22 cellular contexts compared by ENCODE assay signal in the genomic region with DNA sequence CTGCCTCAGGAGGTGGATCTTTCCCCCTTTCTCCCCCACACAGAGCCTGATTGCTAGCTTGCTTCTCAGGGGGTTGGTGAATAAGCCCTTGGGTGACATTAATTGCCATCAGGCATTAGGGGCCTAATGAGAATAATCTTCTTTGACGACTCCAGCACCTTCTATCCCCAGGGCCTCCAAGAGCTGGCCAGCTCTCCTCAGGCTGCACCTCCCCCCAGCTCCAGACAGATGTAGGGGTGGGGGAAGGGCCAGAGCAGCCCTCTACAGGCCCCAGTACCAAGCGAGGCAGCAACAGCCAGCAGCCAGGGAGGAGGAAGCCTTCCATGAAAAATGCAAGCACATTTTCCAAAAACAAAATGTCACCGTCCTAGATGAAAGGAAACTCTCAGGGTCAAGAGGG. TPM values are rescaled to one million over a fixed set of nuclear protein-coding genes. Genes with fewer than 3 reads are reported as not detected.
DNase-seq lines count a peak whose midpoint lies in the region; ATAC-seq and TF ChIP-seq lines count a peak whose summit lies in the region.
"Had no signal": no experiment of that assay in that cellular context is flagged by ENCODE, and none has a peak within 500 bp of the region (broad histone marks: within the 10 kb centered on the region; RNA-seq: fewer than 3 reads in every experiment).

No MANE protein-coding gene starts in this region.

- TF ChIP-seq CTCF in CD8-positive, alpha-beta T cell (IDR thresholded peaks at IDR 0.05) = no peak

- no peaks in the 10 kb centered on the region for H3K9me3 ChIP-seq in CD8-positive, alpha-beta T cell (ENCODE audit: low read length)
- no peaks in the 10 kb centered on the region; the same call in 1 of the 2 replicates for H3K9me3 ChIP-seq in HUES64 (ENCODE audit: insufficient read depth, low read depth, low read length)

- DNase-seq in CD8-positive, alpha-beta T cell = no peak
- DNase-seq in ecto neural progenitor cell (ENCODE audit: low spot score) (peak; percentile 70), activated gamma-delta T cell (lab: John Stamatoyannopoulos, UW) (no peak)
- no peak for DNase-seq in naive thymus-derived CD8-positive, alpha-beta T cell
- DNase-seq: activated B cell treated with CpG ODN at 0.5 μM for 24 hours; activated CD8-positive, alpha-beta T cell treated with anti-CD3 and anti-CD28 coated beads for 36 hours; activated naive CD4-positive, alpha-beta T cell treated with anti-CD3 and anti-CD28 coated beads, Interleukin-2, amount 50 U/mL, for 16 hours; activated T-cell treated with anti-CD3 and anti-CD28 coated beads, Interleukin-2, amount 50 U/mL, for 24 hours; hippocampal formation; Karpas-422; left cardiac atrium; NCI-H2029 treated with DMSO at 0.1 percent for 48 hours; SHP77; stimulated activated naive B cell treated with anti-CD40 and anti-IgM and Interleukin-4, amounts not matched to agents 10 μg/mL and 1 μg/mL and 100 μg/mL, for 72 hours had no signal

- intact Hi-C loops in CD8-positive, alpha-beta T cell (cut with DNase I, micrococcal nuclease) = no loop called here

- peak overlapping the region; percentile 73 for H3K4me3 Mint-ChIP-seq in CD8-positive, alpha-beta T cell
- peak overlapping the region; percentile 15 to 93 (median 57) for H3K4me3 Mint-ChIP-seq in naive thymus-derived CD8-positive, alpha-beta T cell
- H3K4me3 Mint-ChIP-seq: activated B cell treated with CpG ODN at 0.5 μM for 24 hours; activated T-cell treated with anti-CD3 and anti-CD28 coated beads, Interleukin-2, amount 50 U/mL, for 24 hours; T-helper 1 cell treated with Interleukin-12 subunit alpha and Interleukin-12 subunit beta and Interleukin-4 antibody, amounts not matched to agents 30 μg/mL and 1 μg/mL, for 36 hours had no signal

- peaks cover 2% of the 10 kb centered on the region for H3K9me3 Mint-ChIP-seq in CD8-positive, alpha-beta T cell
- no peaks in the 10 kb centered on the region for H3K9me3 Mint-ChIP-seq in naive thymus-derived CD8-positive, alpha-beta T cell
- H3K9me3 Mint-ChIP-seq: activated CD8-positive, alpha-beta T cell treated with anti-CD3 and anti-CD28 coated beads for 36 hours; activated T-cell treated with anti-CD3 and anti-CD28 coated beads, Interleukin-2, amount 50 U/mL, for 24 hours; stimulated activated naive B cell treated with anti-CD40 and anti-IgM and Interleukin-4, amounts not matched to agents 10 μg/mL and 1 μg/mL and 100 μg/mL, for 72 hours; T-helper 1 cell treated with Interleukin-12 subunit alpha and Interleukin-12 subunit beta and Interleukin-4 antibody, amounts not matched to agents 30 μg/mL and 1 μg/mL, for 36 hours had no signal

- no peak overlapping the region for H3K27ac Mint-ChIP-seq in CD8-positive, alpha-beta T cell
- H3K27ac Mint-ChIP-seq in naive thymus-derived CD8-positive, alpha-beta T cell = no peak overlapping the region
- H3K27ac Mint-ChIP-seq: activated B cell treated with CpG ODN at 0.5 μM for 24 hours; activated CD8-positive, alpha-beta T cell treated with anti-CD3 and anti-CD28 coated beads for 36 hours; activated T-cell treated with anti-CD3 and anti-CD28 coated beads, Interleukin-2, amount 50 U/mL, for 24 hours; stimulated activated naive B cell treated with anti-CD40 and anti-IgM and Interleukin-4, amounts not matched to agents 10 μg/mL and 1 μg/mL and 100 μg/mL, for 72 hours; T-helper 1 cell treated with Interleukin-12 subunit alpha and Interleukin-12 subunit beta and Interleukin-4 antibody, amounts not matched to agents 30 μg/mL and 1 μg/mL, for 36 hours had no signal

- H3K27me3 Mint-ChIP-seq in CD8-positive, alpha-beta T cell (ENCODE audit: low read depth) = peaks cover 74% of the 10 kb centered on the region
- peaks cover 30 to 81% (median 63%) of the 10 kb centered on the region in 5 donors for H3K27me3 Mint-ChIP-seq in naive thymus-derived CD8-positive, alpha-beta T cell

- 0% methylated on average over 3 of the region's 3 CpGs for WGBS in HUES64

- POLR2A ChIA-PET in CD8-positive, alpha-beta T cell (lab: Charles Lee) = no interaction called here
- POLR2A ChIA-PET in naive thymus-derived CD8-positive, alpha-beta T cell (lab: Charles Lee) = no interaction called here

- H3K4me3 ChIP-seq in CD8-positive, alpha-beta T cell (ENCODE audit: low read depth, low read length) = no peak overlapping the region
- H3K4me3 ChIP-seq in HUES64 (ENCODE audit: low read length) = peak overlapping the region; percentile 54; the same call in 1 of the 2 replicates

- peaks cover 34% of the 10 kb centered on the region for H3K27me3 ChIP-seq in CD8-positive, alpha-beta T cell (ENCODE audit: insufficient read depth, low read length)
- H3K27me3 ChIP-seq in HUES64 (ENCODE audit: insufficient read depth, low read length) = peaks cover 100% of the 10 kb centered on the region

- no peak overlapping the region for H3K9ac ChIP-seq in HUES64 (ENCODE audit: low read depth, low read length)

- no peak for ATAC-seq in CD8-positive, alpha-beta T cell
- ATAC-seq in naive thymus-derived CD8-positive, alpha-beta T cell = no peak
- ATAC-seq in GM21367 (IDR thresholded peaks at IDR 0.05; ENCODE audit: unreplicated experiment) = no peak
- no peak for ATAC-seq in HG03097 (IDR thresholded peaks at IDR 0.05; ENCODE audit: low FRiP score, unreplicated experiment)
- ATAC-seq in GM21390 (IDR thresholded peaks at IDR 0.05; ENCODE audit: unreplicated experiment) = no peak
- ATAC-seq: activated CD8-positive, alpha-beta T cell treated with anti-CD3 and anti-CD28 coated beads for 36 hours; left cardiac atrium; stimulated activated naive B cell treated with anti-CD40 and anti-IgM and Interleukin-4, amounts not matched to agents 10 μg/mL and 1 μg/mL and 100 μg/mL, for 72 hours had no signal

- peaks cover 24% of the 10 kb centered on the region for H3K4me1 ChIP-seq in CD8-positive, alpha-beta T cell (ENCODE audit: insufficient read depth, low read length)
- H3K4me1 ChIP-seq in HUES64 (ENCODE audit: insufficient read depth, low read length) = peaks cover 22% of the 10 kb centered on the region

- CTCF ChIA-PET in CD8-positive, alpha-beta T cell (lab: Charles Lee) = no interaction called here

- H3K4me1 Mint-ChIP-seq in CD8-positive, alpha-beta T cell (ENCODE audit: low read depth) = peaks cover 11% of the 10 kb centered on the region
- H3K4me1 Mint-ChIP-seq in naive thymus-derived CD8-positive, alpha-beta T cell = peaks cover 6 to 27% (median 21%) of the 10 kb centered on the region in 4 donors

- no peak overlapping the region for H3K27ac ChIP-seq in CD8-positive, alpha-beta T cell (ENCODE audit: low read depth, low read length)
- no peak overlapping the region for H3K27ac ChIP-seq in HUES64 (ENCODE audit: low read depth, low read length)

- no peaks in the 10 kb centered on the region for H3K36me3 Mint-ChIP-seq in CD8-positive, alpha-beta T cell
- peaks cover 0 to 5% (median 0%) of the 10 kb centered on the region in 3 donors for H3K36me3 Mint-ChIP-seq in naive thymus-derived CD8-positive, alpha-beta T cell
- H3K36me3 Mint-ChIP-seq: stimulated activated naive B cell treated with anti-CD40 and anti-IgM and Interleukin-4, amounts not matched to agents 10 μg/mL and 1 μg/mL and 100 μg/mL, for 72 hours had no signal

- H3K36me3 ChIP-seq in CD8-positive, alpha-beta T cell (ENCODE audit: insufficient read depth, low read length) = no peaks in the 10 kb centered on the region
- no peaks in the 10 kb centered on the region for H3K36me3 ChIP-seq in HUES64 (ENCODE audit: insufficient read depth, low read length)

RNA-seq across cellular contexts. Expression of gene TMEM132E, which starts 1.4 kb away (rescaled TPM):
- total RNA-seq in CD8-positive, alpha-beta T cell = not detected
- polyA plus RNA-seq in HUES64 (2013, experiment 1 of 2) = 0.40 TPM
- polyA plus RNA-seq in HUES64 (2013, experiment 2 of 2) = 0.51 TPM
- total RNA-seq in naive thymus-derived CD8-positive, alpha-beta T cell = under 1 TPM; 0.49 to 0.60 TPM
- under 1 TPM; 0.19 to 0.60 (median 0.48) TPM for polyA plus RNA-seq in naive thymus-derived CD8-positive, alpha-beta T cell
- total RNA-seq: activated B cell treated with CpG ODN at 0.5 μM for 24 hours, endothelial cell of umbilical vein, fibroblast of villous mesenchyme had no signal
- polyA plus RNA-seq: AG04450, endothelial cell of umbilical vein had no signal
